Comparison of ENCODE assay signal across 1 cellular context in the genomic region with DNA sequence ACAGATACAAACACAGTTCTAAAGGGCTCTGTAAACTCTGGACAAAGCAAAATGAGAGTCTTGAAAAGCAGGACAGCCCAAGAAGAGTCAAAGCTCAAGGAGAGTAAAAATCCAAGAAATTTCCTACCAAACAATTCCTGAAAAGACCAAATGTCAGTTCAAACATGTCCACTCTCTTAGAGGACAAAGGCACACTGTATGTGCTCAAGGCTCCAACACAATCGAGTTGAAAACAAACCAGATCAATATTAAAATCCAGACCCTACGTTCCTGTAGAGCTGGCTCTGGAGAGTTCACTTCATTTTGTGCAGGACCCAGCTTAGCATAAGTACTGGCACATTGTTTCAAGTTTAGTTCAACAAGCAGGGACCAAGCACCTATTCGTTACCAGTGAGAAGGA.
DNase-seq lines count a peak whose midpoint lies in the region; ATAC-seq, FAIRE-seq and TF ChIP-seq lines count a peak whose summit lies in the region.
"Not testable (repeated sequence)": the region's sequence is repeated elsewhere in the genome, so short reads cannot be mapped to it uniquely, and the experiment has no call there.

No MANE protein-coding gene starts in this region.

- TF ChIP-seq EP300 in HepG2 (IDR thresholded peaks at IDR 0.05; ENCODE audit: low read depth in 2 of 2, low read length in 2 of 2); HepG2 (CRISPR knock-in tag; IDR thresholded peaks at IDR 0.05; ENCODE audit: borderline replicate concordance): not testable (repeated sequence)

- H3K27me3 ChIP-seq in HepG2 (ENCODE audit: control insufficient read depth in 1 of 2, insufficient read depth in 2 of 2, low read length in 2 of 2): not testable (repeated sequence)

- WGBS in HepG2 (ENCODE audit: low lambda C conversion rate): 0% methylated on average over 2 of the region's 3 CpGs

- not testable (repeated sequence) for TF ChIP-seq RAD21 in HepG2 (CRISPR knock-in tag; IDR thresholded peaks at IDR 0.05)

- peak; percentile 94 for ATAC-seq in HepG2

- not testable (repeated sequence) for H3K4me2 ChIP-seq in HepG2 (ENCODE audit: low read depth, low read length)

- not testable (repeated sequence) for DNase-seq in HepG2 (ENCODE audit: low spot score)

- not testable (repeated sequence) for H3K4me1 ChIP-seq in HepG2 (ENCODE audit: insufficient read depth, low read length)

- H4K20me1 ChIP-seq in HepG2 (ENCODE audit: insufficient read depth, low read length): not testable (repeated sequence)

- CTCF ChIA-PET in HepG2 (lab: Yijun Ruan, JAX; ENCODE audit: low intra/inter-chr PET ratio, low total read pairs): not testable (repeated sequence)

- not testable (repeated sequence) for H3K36me3 ChIP-seq in HepG2 (replicated peaks in 1 of 2; ENCODE audit: control insufficient read depth in 1 of 2, insufficient read depth in 2 of 2, low read length in 2 of 2)

- H3K9ac ChIP-seq in HepG2 (ENCODE audit: insufficient read depth, low read depth, low read length): not testable (repeated sequence)

- POLR2A ChIA-PET in HepG2 (lab: Yijun Ruan, JAX): not testable (repeated sequence)

- not testable (repeated sequence) for H3K79me2 ChIP-seq in HepG2 (ENCODE audit: insufficient read depth, low read length)

- H3K9me3 ChIP-seq in HepG2 (ENCODE audit: low read length): not testable (repeated sequence)

- not testable (repeated sequence) for FAIRE-seq in HepG2 (lab: Jason Lieb, UNC)

- H3K4me3 ChIP-seq in HepG2 (replicated peaks in 1 of 3; ENCODE audit: insufficient read depth in 1 of 3, low read depth in 2 of 3, low read length in 3 of 3): not testable (repeated sequence)

- not testable (repeated sequence) for H2AFZ ChIP-seq in HepG2 (ENCODE audit: low read length)

- not testable (repeated sequence) for BruUV-seq in HepG2 (replicated peaks; lab: Mats Ljungman, UMichigan)

- H3K27ac ChIP-seq in HepG2 (ENCODE audit: extremely low read length, insufficient read depth, low read length): not testable (repeated sequence)

- TF ChIP-seq CTCF in HepG2 (CRISPR knock-in tag; IDR thresholded peaks at IDR 0.05): not testable (repeated sequence)

- not testable (repeated sequence) for TF ChIP-seq POLR2A in HepG2 (IDR thresholded peaks at IDR 0.05; ENCODE audit: insufficient read depth in 1 of 2, low read depth in 2 of 2, low read length in 2 of 2)

- intact Hi-C loops in HepG2 (cut with micrococcal nuclease; ENCODE audit: unreplicated experiment): not testable (repeated sequence)

- in situ Hi-C loops in HepG2 (cut with HindIII; ENCODE audit: extremely low pct_ligation_motif_present, low pct_unique_long_range_greater_than_20kb): not testable (repeated sequence)

TF ChIP-seq in HepG2, 621 proteins besides CTCF, POLR2A, EP300 and RAD21:
- TF ChIP-seq BCL6 (CRISPR knock-in tag; IDR thresholded peaks at IDR 0.05): peak; percentile 67
